ENCODE assay signal across 8 cellular contexts in the genomic region with DNA sequence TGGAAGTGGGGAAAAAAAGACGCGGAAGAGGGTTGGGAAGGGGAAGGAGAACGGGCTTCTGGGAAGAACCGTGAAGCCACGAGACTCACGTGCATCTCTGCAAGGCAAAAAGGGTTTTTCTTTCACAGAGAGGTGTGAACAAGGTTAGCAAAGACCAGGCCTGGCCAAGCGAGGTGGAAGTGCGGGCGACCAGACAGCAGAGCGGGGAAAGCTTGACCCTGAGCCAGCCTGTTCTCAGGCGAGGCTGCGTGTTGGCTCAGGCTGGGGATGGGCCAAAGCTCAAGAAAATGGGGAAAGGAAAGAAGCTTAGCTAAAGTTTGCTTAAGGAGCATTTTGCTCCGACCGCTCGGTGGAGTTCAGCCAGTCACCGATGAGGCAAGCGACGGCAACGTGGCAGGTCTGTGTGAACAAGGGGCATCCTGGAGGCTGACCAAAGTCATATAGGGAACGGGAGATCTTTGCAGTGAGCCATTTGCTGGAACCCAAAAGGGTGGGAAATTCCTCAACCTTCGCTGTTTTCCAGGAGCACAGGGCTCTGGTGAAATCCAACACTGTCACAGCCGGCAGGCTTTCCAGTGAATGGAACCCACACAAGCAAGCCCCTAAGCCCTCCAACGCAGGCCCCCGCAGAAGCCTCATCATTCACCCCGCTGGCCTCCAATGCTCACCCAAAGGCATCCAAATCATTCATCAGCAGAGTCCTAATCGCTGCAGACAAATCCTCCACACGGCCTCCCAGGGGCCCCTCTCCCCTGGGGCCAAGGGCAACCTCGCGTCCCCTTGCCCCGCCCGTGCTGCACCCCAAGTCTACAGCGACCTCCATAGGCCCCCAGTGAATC. TPM values are rescaled to one million over a fixed set of nuclear protein-coding genes. Genes with fewer than 3 reads are reported as not detected.
DNase-seq lines count a peak whose midpoint lies in the region; ATAC-seq and TF ChIP-seq lines count a peak whose summit lies in the region.

No MANE protein-coding gene starts in this region.

- peak in 2 of 3 donors; percentile 1 to 42 for DNase-seq in CD4-positive, CD25-positive, alpha-beta regulatory T cell
- DNase-seq in Peyer's patch: peak in 1 of 3 donors; percentile 45
- peak; percentile 54 for DNase-seq in dedifferentiated amniotic fluid mesenchymal stem cell (ENCODE audit: extremely low spot score)
- DNase-seq in left lung: peak in 1 of 2 donors; percentile 53
- DNase-seq in stimulated activated naive B cell treated with anti-CD40 and anti-IgM and Interleukin-4, amounts not matched to agents 10 μg/mL and 1 μg/mL and 100 μg/mL, for 72 hours: peak; percentile 57
- no peak for DNase-seq in effector CD8-positive, alpha-beta T cell (lab: John Stamatoyannopoulos, UW)

- peaks cover 5% of the 10 kb centered on the region for H3K36me3 Mint-ChIP-seq in CD4-positive, CD25-positive, alpha-beta regulatory T cell
- peaks cover 17 to 27% of the 10 kb centered on the region in 2 donors for H3K36me3 Mint-ChIP-seq in stimulated activated naive B cell treated with anti-CD40 and anti-IgM and Interleukin-4, amounts not matched to agents 10 μg/mL and 1 μg/mL and 100 μg/mL, for 72 hours

- H3K36me3 ChIP-seq in CD4-positive, CD25-positive, alpha-beta regulatory T cell (ENCODE audit: control insufficient read depth, insufficient read depth, low read length): no peaks in the 10 kb centered on the region
- H3K36me3 ChIP-seq in Peyer's patch (no peaks in the 10 kb centered on the region), left lung (peaks cover 0 to 14% of the 10 kb centered on the region in 2 donors)

- TF ChIP-seq CTCF in Peyer's patch (IDR thresholded peaks at IDR 0.05) (no peak), left lung (IDR thresholded peaks at IDR 0.05) (no peak)

- peaks cover 9 to 41% (median 21%) of the 10 kb centered on the region in 4 donors for H3K4me1 Mint-ChIP-seq in CD4-positive, CD25-positive, alpha-beta regulatory T cell
- H3K4me1 Mint-ChIP-seq in stimulated activated naive B cell treated with anti-CD40 and anti-IgM and Interleukin-4, amounts not matched to agents 10 μg/mL and 1 μg/mL and 100 μg/mL, for 72 hours: peaks cover 21 to 30% of the 10 kb centered on the region in 2 donors

- H3K4me3 ChIP-seq in CD4-positive, CD25-positive, alpha-beta regulatory T cell (ENCODE audit: low read depth, low read length): peak overlapping the region; percentile 51
- H3K4me3 ChIP-seq in Peyer's patch (peak overlapping the region; percentile 57 to 91 (median 87)), left lung (peak overlapping the region; percentile 68 to 75)

- H3K27me3 ChIP-seq in CD4-positive, CD25-positive, alpha-beta regulatory T cell (ENCODE audit: control insufficient read depth, insufficient read depth, low read length): no peaks in the 10 kb centered on the region
- H3K27me3 ChIP-seq in Peyer's patch: no peaks in the 10 kb centered on the region
- H3K27me3 ChIP-seq in left lung: no peaks in the 10 kb centered on the region

- intact Hi-C loops in left lung (cut with DNase I): no loop called here

- peaks cover 0 to 19% (median 3%) of the 10 kb centered on the region in 7 donors for H3K9me3 Mint-ChIP-seq in CD4-positive, CD25-positive, alpha-beta regulatory T cell
- peaks cover 7 to 9% of the 10 kb centered on the region in 2 donors for H3K9me3 Mint-ChIP-seq in stimulated activated naive B cell treated with anti-CD40 and anti-IgM and Interleukin-4, amounts not matched to agents 10 μg/mL and 1 μg/mL and 100 μg/mL, for 72 hours

- peak overlapping the region; percentile 76 to 78 (median 77) for H3K27ac Mint-ChIP-seq in CD4-positive, CD25-positive, alpha-beta regulatory T cell
- peak overlapping the region; percentile 96 for H3K27ac Mint-ChIP-seq in stimulated activated naive B cell treated with anti-CD40 and anti-IgM and Interleukin-4, amounts not matched to agents 10 μg/mL and 1 μg/mL and 100 μg/mL, for 72 hours

- peaks cover 14 to 21% of the 10 kb centered on the region in 2 experiments for H3K9me3 ChIP-seq in CD4-positive, CD25-positive, alpha-beta regulatory T cell (ENCODE audit: control insufficient read depth in 2 of 2, low read length in 2 of 2)
- peaks cover 0 to 40% (median 0%) of the 10 kb centered on the region in 4 donors for H3K9me3 ChIP-seq in Peyer's patch
- H3K9me3 ChIP-seq in left lung: peaks cover 0 to 34% of the 10 kb centered on the region in 2 donors

- H3K27ac ChIP-seq in CD4-positive, CD25-positive, alpha-beta regulatory T cell (ENCODE audit: insufficient read depth, low read length, poor library complexity, severe bottlenecking): peak overlapping the region; percentile 76
- H3K27ac ChIP-seq in Peyer's patch (peak overlapping the region; percentile 78 to 85 (median 82)), left lung (peak overlapping the region; percentile 90 to 93)

- ATAC-seq in CD4-positive, CD25-positive, alpha-beta regulatory T cell (ENCODE audit: low read depth in 2 of 2): peak; percentile 12 to 36
- peak; percentile 34 for ATAC-seq in GM18868 (IDR thresholded peaks at IDR 0.05; ENCODE audit: unreplicated experiment)
- ATAC-seq in HG03196 (IDR thresholded peaks at IDR 0.05; ENCODE audit: unreplicated experiment): peak; percentile 22
- peak; percentile 51 for ATAC-seq in left lung
- ATAC-seq in stimulated activated naive B cell treated with anti-CD40 and anti-IgM and Interleukin-4, amounts not matched to agents 10 μg/mL and 1 μg/mL and 100 μg/mL, for 72 hours (replicated peaks): peak; percentile 79 to 80

- H3K27me3 Mint-ChIP-seq in CD4-positive, CD25-positive, alpha-beta regulatory T cell: no peaks in the 10 kb centered on the region
- no peaks in the 10 kb centered on the region for H3K27me3 Mint-ChIP-seq in stimulated activated naive B cell treated with anti-CD40 and anti-IgM and Interleukin-4, amounts not matched to agents 10 μg/mL and 1 μg/mL and 100 μg/mL, for 72 hours

- TF ChIP-seq POLR2A in Peyer's patch (IDR thresholded peaks at IDR 0.05): no peak

- peak overlapping the region; percentile 87 to 97 (median 91) for H3K4me3 Mint-ChIP-seq in CD4-positive, CD25-positive, alpha-beta regulatory T cell
- H3K4me3 Mint-ChIP-seq in stimulated activated naive B cell treated with anti-CD40 and anti-IgM and Interleukin-4, amounts not matched to agents 10 μg/mL and 1 μg/mL and 100 μg/mL, for 72 hours: peak overlapping the region; percentile 88 to 92

- peaks cover 15% of the 10 kb centered on the region for H3K4me1 ChIP-seq in CD4-positive, CD25-positive, alpha-beta regulatory T cell (ENCODE audit: control insufficient read depth, insufficient read depth, low read length, poor library complexity, severe bottlenecking)
- peaks cover 0 to 17% (median 4%) of the 10 kb centered on the region in 4 donors for H3K4me1 ChIP-seq in Peyer's patch
- H3K4me1 ChIP-seq in left lung: peaks cover 0 to 12% of the 10 kb centered on the region in 2 donors

RNA-seq across cellular contexts. Expression of a gene that starts 0.8 kb away (rescaled TPM):
- total RNA-seq in CD4-positive, CD25-positive, alpha-beta regulatory T cell: 3.1 TPM
- polyA plus RNA-seq in CD4-positive, CD25-positive, alpha-beta regulatory T cell: 1 to 10 TPM in 3 of 4 donors, under 1 TPM in 1; 0.83 to 2.6 (median 1.7) TPM
- total RNA-seq in Peyer's patch (10 to 100 TPM in 2 of 4 donors, 1 to 10 TPM in 2; 6.3 to 19.0 (median 12.5) TPM), left lung (10 to 100 TPM; 14.7 to 18.1 TPM)

RNA-seq across cellular contexts. Expression of a gene that starts 30.9 kb away (rescaled TPM):
- 29.6 TPM for total RNA-seq in CD4-positive, CD25-positive, alpha-beta regulatory T cell
- 10 to 100 TPM in 2 of 4 donors, 1 to 10 TPM in 2; 6.9 to 16.2 (median 12.3) TPM for polyA plus RNA-seq in CD4-positive, CD25-positive, alpha-beta regulatory T cell
- 10 to 100 TPM; 15.9 to 24.8 (median 18.7) TPM for total RNA-seq in Peyer's patch
- 10 to 100 TPM in 1 of 2 donors, 1 to 10 TPM in 1; 7.5 to 10.8 TPM for total RNA-seq in left lung

Comparison
In these comparisons a context has a peak if more than half of its experiments do, and no peak if none do; other contexts are left out.
1. ATAC-seq: peak in every context shown above with its lines; median percentile 80 in stimulated activated naive B cell treated with anti-CD40 and anti-IgM and Interleukin-4, amounts not matched to agents 10 μg/mL and 1 μg/mL and 100 μg/mL, for 72 hours; 51 in left lung; 34 in GM18868; 24 in CD4-positive, CD25-positive, alpha-beta regulatory T cell; 22 in HG03196.